Comparison of ENCODE assay signal across 23 cellular contexts in the genomic region with DNA sequence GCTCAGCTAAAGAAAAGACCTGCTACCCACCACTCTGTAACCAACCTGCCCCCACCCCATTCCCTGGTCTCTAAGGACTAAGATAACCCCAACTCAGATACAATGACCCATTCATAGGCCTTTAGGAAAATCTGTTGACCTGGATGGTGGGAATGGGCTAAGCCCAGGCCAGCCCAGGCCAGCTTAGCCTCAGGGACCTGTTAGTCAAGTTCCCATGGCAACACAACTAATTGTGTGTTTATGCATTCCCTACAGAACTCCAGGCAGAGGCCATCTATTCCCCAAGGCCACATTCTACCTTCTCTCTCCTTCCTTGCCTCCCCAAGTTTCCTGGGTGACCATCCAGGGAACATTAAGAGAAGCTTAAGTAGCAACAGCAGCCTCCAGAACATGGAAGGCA. TPM values are rescaled to one million over a fixed set of nuclear protein-coding genes. Genes with fewer than 3 reads are reported as not detected.
DNase-seq lines count a peak whose midpoint lies in the region; ATAC-seq and TF ChIP-seq lines count a peak whose summit lies in the region.
"Had no signal": no experiment of that assay in that cellular context is flagged by ENCODE, and none has a peak within 500 bp of the region (broad histone marks: within the 10 kb centered on the region; RNA-seq: fewer than 3 reads in every experiment).

No MANE protein-coding gene starts in this region.

- no peak for TF ChIP-seq POLR2A in testis (IDR thresholded peaks at IDR 0.05)

- H3K36me3 ChIP-seq in osteoblast (ENCODE audit: insufficient read depth, low read length) (no peaks in the 10 kb centered on the region), testis (ENCODE audit: low read depth, missing control alignments) (no peaks in the 10 kb centered on the region)
- H3K36me3 ChIP-seq: SJCRH30 had no signal

- H3K27me3 ChIP-seq in osteoblast (ENCODE audit: insufficient read depth, low read length) (peaks cover 3% of the 10 kb centered on the region), testis (no peaks in the 10 kb centered on the region)
- H3K27me3 ChIP-seq: SJCRH30 had no signal

- no peaks in the 10 kb centered on the region for H4K20me1 ChIP-seq in osteoblast (ENCODE audit: insufficient read depth, low read length)

- no peak for TF ChIP-seq CTCF in fibroblast of villous mesenchyme (IDR thresholded peaks at IDR 0.05; ENCODE audit: insufficient read depth, low read depth, low read length)
- TF ChIP-seq CTCF in osteoblast (IDR thresholded peaks at IDR 0.05; ENCODE audit: extremely low read depth, low read depth, low read length) = no peak
- no peak for TF ChIP-seq CTCF in testis (IDR thresholded peaks at IDR 0.05)

- no peak for ATAC-seq in GM19452 (IDR thresholded peaks at IDR 0.05; ENCODE audit: unreplicated experiment)
- ATAC-seq: T-helper 17 cell had no signal

- DNase-seq in DMS53 (lab: John Stamatoyannopoulos, UW) = peak; percentile 77
- DNase-seq in DMS53 treated with DMSO at 0.1 percent for 48 hours (lab: John Stamatoyannopoulos, UW; ENCODE audit: unreplicated experiment) = no peak
- DNase-seq in NCI-H146 treated with DMSO at 0.1 percent for 48 hours (lab: John Stamatoyannopoulos, UW; ENCODE audit: unreplicated experiment) = peak; percentile 50
- DNase-seq in fibroblast of villous mesenchyme (ENCODE audit: low read depth) = peak; percentile 39
- DNase-seq in osteoblast (ENCODE audit: insufficient read length, low spot score, missing footprints) = peak; percentile 38
- no peak for DNase-seq in stimulated activated CD4-positive, alpha-beta T cell treated with anti-CD3 and anti-CD28 coated beads, Interleukin-2, amount 100 ng/mL, for 48 hours
- DNase-seq in testis = no peak
- DNase-seq: activated CD4-positive, alpha-beta memory T cell treated with anti-CD3 and anti-CD28 coated beads for 36 hours; activated naive CD4-positive, alpha-beta T cell treated with anti-CD3 and anti-CD28 coated beads for 36 hours; activated T-cell treated with anti-CD3 and anti-CD28 coated beads for 4 hours; aorta; effector memory CD4-positive, alpha-beta T cell; GDM1; NCI-H1048; NCI-H2029 treated with DMSO at 0.1 percent for 48 hours; NCI-H510A treated with DMSO at 0.1 percent for 48 hours; SJCRH30; stimulated activated CD4-positive, alpha-beta T cell treated with anti-CD3 and anti-CD28 coated beads, Interleukin-4, amount 100 ng/mL, for 1 hour; T-helper 17 cell had no signal

- H3K9me3 ChIP-seq in osteoblast (ENCODE audit: low read depth, low read length) (no peaks in the 10 kb centered on the region), testis (no peaks in the 10 kb centered on the region)
- H3K9me3 ChIP-seq: SJCRH30 had no signal

- intact Hi-C loops in testis (cut with DNase I; ENCODE audit: low total_unique reads) = no loop called here

- H3K4me3 ChIP-seq in fibroblast of villous mesenchyme (ENCODE audit: low read depth, low read length) (no peak overlapping the region), osteoblast (ENCODE audit: insufficient read depth, low read length) (no peak overlapping the region), testis (no peak overlapping the region)
- H3K4me3 ChIP-seq: SJCRH30 had no signal

- H2AFZ ChIP-seq in osteoblast (ENCODE audit: low read length) = no peak overlapping the region

- peaks cover 16% of the 10 kb centered on the region for H3K4me1 ChIP-seq in osteoblast (ENCODE audit: insufficient read depth, low read length)
- H3K4me1 ChIP-seq in testis = no peaks in the 10 kb centered on the region

- H3K27ac ChIP-seq in osteoblast (ENCODE audit: low read depth, low read length) = no peak overlapping the region
- no peak overlapping the region for H3K27ac ChIP-seq in testis
- H3K27ac ChIP-seq: 22Rv1, SJCRH30, VCaP had no signal

- no peaks in the 10 kb centered on the region for H3K79me2 ChIP-seq in osteoblast (ENCODE audit: insufficient read depth, low read length)

- H3K4me2 ChIP-seq in osteoblast (ENCODE audit: insufficient read depth, low read length) = no peak overlapping the region

RNA-seq across cellular contexts. Expression of a gene that starts 16.1 kb away (rescaled TPM):
- 57.0 and 74.7 TPM in 2 replicates for total RNA-seq in fibroblast of villous mesenchyme
- 2.9 and 5.1 TPM in 2 replicates for total RNA-seq in osteoblast
- total RNA-seq in testis = 10 to 100 TPM; 13.2 to 14.6 TPM
- 63.0 TPM for polyA plus RNA-seq in testis (ENCODE audit: insufficient read depth, low read depth, low replicate concordance)

RNA-seq across cellular contexts. Expression of a gene that starts 28.0 kb away (rescaled TPM):
- total RNA-seq in fibroblast of villous mesenchyme = 989 and 1,804 TPM in 2 replicates
- 22.4 and 61.9 TPM in 2 replicates for total RNA-seq in osteoblast
- total RNA-seq in testis = 10 to 100 TPM; 20.2 to 35.9 TPM
- polyA plus RNA-seq in testis (ENCODE audit: insufficient read depth, low read depth, low replicate concordance) = 51.9 TPM
- total RNA-seq: OCI-LY7 had no signal

Comparison
In these comparisons a context has a peak if more than half of its experiments do, and no peak if none do; other contexts are left out.
1. DNase-seq: peak in DMS53 (single experiment), NCI-H146 treated with DMSO at 0.1 percent for 48 hours (single experiment), fibroblast of villous mesenchyme (single experiment) and osteoblast (single experiment); none in DMS53 treated with DMSO at 0.1 percent for 48 hours (single experiment), stimulated activated CD4-positive, alpha-beta T cell treated with anti-CD3 and anti-CD28 coated beads, Interleukin-2, amount 100 ng/mL, for 48 hours (0 of 2) and testis (single experiment).
2. RNA of a gene that starts 28.0 kb away (total RNA-seq): 989 to 1,804 TPM in fibroblast of villous mesenchyme; 22.4 to 61.9 TPM in osteoblast and 20.2 to 35.9 TPM in testis; every median in the first group is over 10 times any median in the second.